7 cellular contexts compared by ENCODE assay signal in the genomic region with DNA sequence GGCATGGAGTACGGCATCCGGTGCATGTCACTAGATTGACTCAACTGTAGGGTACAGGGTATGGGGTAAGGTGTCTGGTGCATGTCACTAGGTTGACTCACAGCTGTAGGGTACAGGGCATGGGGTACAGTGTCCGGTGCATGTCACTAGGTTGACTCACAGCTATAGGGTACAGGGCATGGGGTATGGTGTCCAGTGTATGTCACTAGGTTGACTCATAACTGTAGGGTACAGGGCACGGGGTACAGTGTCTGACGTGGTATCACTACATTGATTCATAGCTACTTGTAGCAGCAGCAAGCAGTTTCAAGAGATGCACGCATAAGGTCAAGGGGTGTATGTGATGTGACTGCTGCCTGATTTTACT.
DNase-seq lines count a peak whose midpoint lies in the region; ATAC-seq, FAIRE-seq and TF ChIP-seq lines count a peak whose summit lies in the region.
"Not testable (repeated sequence)": the region's sequence is repeated elsewhere in the genome, so short reads cannot be mapped to it uniquely, and the experiment has no call there.

No MANE protein-coding gene starts in this region.

- not testable (repeated sequence) for H2BK5ac ChIP-seq in trophoblast cell (ENCODE audit: low read depth, low read length, poor library complexity)

- WGBS in trophoblast cell (ENCODE audit: extremely low coverage, insufficient coverage, insufficient read length), result no CpG with 5 or more reads among the region's 6 CpGs

- not testable (repeated sequence) for H2AK5ac ChIP-seq in trophoblast cell (ENCODE audit: low read length)

- not testable (repeated sequence) for H3K4me2 ChIP-seq in trophoblast cell (ENCODE audit: low read length)

- H3K23ac ChIP-seq in trophoblast cell (ENCODE audit: low read length), result not testable (repeated sequence)

- not testable (repeated sequence) for H3K4me3 ChIP-seq in trophoblast cell (ENCODE audit: low read depth, low read length)

- H2BK12ac ChIP-seq in trophoblast cell (ENCODE audit: low read length), result not testable (repeated sequence)

- H3K4me1 ChIP-seq in trophoblast cell (ENCODE audit: control insufficient read depth in 1 of 2, insufficient read depth in 2 of 2, low read length in 2 of 2), result not testable (repeated sequence)

- H2AFZ ChIP-seq in trophoblast cell (ENCODE audit: insufficient read depth, low read length, poor library complexity), result not testable (repeated sequence)

- ATAC-seq in GM21526 (IDR thresholded peaks at IDR 0.05; ENCODE audit: low FRiP score, unreplicated experiment), result peak; percentile 60
- ATAC-seq in effector memory CD8-positive, alpha-beta T cell (replicated peaks), result peak; percentile 37

- not testable (repeated sequence) for H3K18ac ChIP-seq in trophoblast cell (ENCODE audit: low read length)

- FAIRE-seq in GM12891 (lab: Jason Lieb, UNC), result peak; percentile 94

- not testable (repeated sequence) for H3K27me3 Mint-ChIP-seq in T-helper 2 cell treated with Interferon-gamma antibody and Interleukin-4, amounts not matched to agents 5 μg/mL and 100 μg/mL, for 36 hours (ENCODE audit: low read depth); activated T-cell treated with anti-CD3 and anti-CD28 coated beads, Interleukin-2, amount 50 U/mL, for 24 hours
- H3K27me3 Mint-ChIP-seq in effector memory CD8-positive, alpha-beta T cell, result peaks cover 0 to 16% of the 10 kb centered on the region in 2 donors

- H3K79me2 ChIP-seq in trophoblast cell (ENCODE audit: control insufficient read depth, insufficient read depth, low read length, poor library complexity), result not testable (repeated sequence)

- H3K9ac ChIP-seq in trophoblast cell (ENCODE audit: low read length), result not testable (repeated sequence)

- H4K12ac ChIP-seq in trophoblast cell (ENCODE audit: low read depth, low read length), result not testable (repeated sequence)

- not testable (repeated sequence) for H4K8ac ChIP-seq in trophoblast cell (ENCODE audit: low read depth, low read length)

- TF ChIP-seq POLR2A in GM12891 (IDR thresholded peaks at IDR 0.05; ENCODE audit: low read depth, low read length), result not testable (repeated sequence)

- not testable (repeated sequence) for H3K36me3 ChIP-seq in trophoblast cell (ENCODE audit: control insufficient read depth in 1 of 2, insufficient read depth in 2 of 2, low read length in 2 of 2)

- peaks cover 12% of the 10 kb centered on the region for H3K4me1 Mint-ChIP-seq in T-helper 2 cell treated with Interferon-gamma antibody and Interleukin-4, amounts not matched to agents 5 μg/mL and 100 μg/mL, for 36 hours (ENCODE audit: low read depth)
- H3K4me1 Mint-ChIP-seq in activated T-cell treated with anti-CD3 and anti-CD28 coated beads, Interleukin-2, amount 50 U/mL, for 24 hours (ENCODE audit: low read depth), result not testable (repeated sequence)
- H3K4me1 Mint-ChIP-seq in effector memory CD8-positive, alpha-beta T cell (ENCODE audit: low read depth in 2 of 2), result peaks cover 14% of the 10 kb centered on the region in 2 donors

- not testable (repeated sequence) for DNase-seq in GM12891 (ENCODE audit: insufficient read length, low spot score); activated T-cell treated with anti-CD3 and anti-CD28 coated beads, Interleukin-2, amount 50 U/mL, for 24 hours; effector memory CD8-positive, alpha-beta T cell
- DNase-seq in LHCN-M2 (ENCODE audit: low read depth), result peak; percentile 26
- peak; percentile 30 for DNase-seq in T-helper 2 cell treated with Interferon-gamma antibody and Interleukin-4, amounts not matched to agents 5 μg/mL and 100 μg/mL, for 36 hours (ENCODE audit: low spot score)
- DNase-seq in trophoblast cell, result peak; percentile 38 to 53

- not testable (repeated sequence) for H3K27ac ChIP-seq in trophoblast cell (ENCODE audit: low read depth, low read length)

- H3K79me1 ChIP-seq in trophoblast cell (ENCODE audit: low read length), result not testable (repeated sequence)

- not testable (repeated sequence) for H2BK120ac ChIP-seq in trophoblast cell (ENCODE audit: insufficient read depth, low read length, poor library complexity)

- H3K27me3 ChIP-seq in trophoblast cell (ENCODE audit: insufficient read depth, low read length), result not testable (repeated sequence)

- H3K9me3 ChIP-seq in trophoblast cell (ENCODE audit: insufficient read depth, low read depth, low read length), result not testable (repeated sequence)

- H4K91ac ChIP-seq in trophoblast cell (ENCODE audit: low read depth, low read length), result not testable (repeated sequence)

- H3K27ac Mint-ChIP-seq in T-helper 2 cell treated with Interferon-gamma antibody and Interleukin-4, amounts not matched to agents 5 μg/mL and 100 μg/mL, for 36 hours; effector memory CD8-positive, alpha-beta T cell: not testable (repeated sequence)
- H3K27ac Mint-ChIP-seq in activated T-cell treated with anti-CD3 and anti-CD28 coated beads, Interleukin-2, amount 50 U/mL, for 24 hours, result peak overlapping the region; percentile 61

- not testable (repeated sequence) for H3K36me3 Mint-ChIP-seq in T-helper 2 cell treated with Interferon-gamma antibody and Interleukin-4, amounts not matched to agents 5 μg/mL and 100 μg/mL, for 36 hours (ENCODE audit: low read depth); activated T-cell treated with anti-CD3 and anti-CD28 coated beads, Interleukin-2, amount 50 U/mL, for 24 hours (ENCODE audit: low read depth); effector memory CD8-positive, alpha-beta T cell (ENCODE audit: insufficient read depth)

- H3K9me3 Mint-ChIP-seq in T-helper 2 cell treated with Interferon-gamma antibody and Interleukin-4, amounts not matched to agents 5 μg/mL and 100 μg/mL, for 36 hours; activated T-cell treated with anti-CD3 and anti-CD28 coated beads, Interleukin-2, amount 50 U/mL, for 24 hours; effector memory CD8-positive, alpha-beta T cell: not testable (repeated sequence)

- not testable (repeated sequence) for H3K4me3 Mint-ChIP-seq in T-helper 2 cell treated with Interferon-gamma antibody and Interleukin-4, amounts not matched to agents 5 μg/mL and 100 μg/mL, for 36 hours; activated T-cell treated with anti-CD3 and anti-CD28 coated beads, Interleukin-2, amount 50 U/mL, for 24 hours; effector memory CD8-positive, alpha-beta T cell

- H3K4ac ChIP-seq in trophoblast cell (ENCODE audit: low read depth, low read length), result not testable (repeated sequence)

- not testable (repeated sequence) for H3K14ac ChIP-seq in trophoblast cell (ENCODE audit: low read length)
